ENCODE assay signal across 8 cellular contexts in the genomic region with DNA sequence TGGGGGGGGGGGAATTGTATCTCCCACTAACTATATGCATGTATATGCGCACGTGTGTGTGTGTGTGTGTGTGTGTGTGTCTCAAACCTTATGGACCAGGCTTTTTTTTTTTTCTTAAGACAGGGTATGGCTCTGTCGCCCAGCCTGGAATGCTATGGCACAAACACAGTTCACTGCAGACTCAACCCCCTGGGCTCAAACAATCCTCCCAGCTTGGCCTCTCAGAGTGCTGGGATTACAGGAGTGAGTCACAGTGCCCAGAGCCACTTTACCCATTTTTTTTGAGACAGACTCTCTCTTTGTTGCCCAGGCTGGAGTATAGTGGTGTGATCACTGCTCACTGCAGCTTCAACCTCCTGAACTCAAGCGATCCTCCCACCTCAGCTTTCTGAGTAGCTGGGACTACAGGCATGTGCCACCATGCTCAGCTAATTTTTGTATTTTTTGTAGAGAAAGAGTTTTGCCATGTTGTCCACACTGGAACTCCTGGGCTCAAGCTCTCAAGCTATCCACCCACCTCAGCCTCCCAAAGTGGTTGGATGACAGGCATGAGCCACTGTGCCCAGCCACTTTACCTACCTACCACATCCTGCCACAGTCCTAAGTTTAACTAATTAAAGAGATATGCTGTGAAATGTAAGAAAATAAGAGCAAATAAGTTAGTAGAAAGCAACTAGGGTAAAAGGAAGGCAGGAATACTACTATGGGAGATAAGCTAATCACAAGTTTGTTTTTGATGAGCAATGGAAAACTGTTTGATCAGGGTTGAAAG.
DNase-seq lines count a peak whose midpoint lies in the region; FAIRE-seq and TF ChIP-seq lines count a peak whose summit lies in the region.

No MANE protein-coding gene starts in this region.

- H3K4me1 ChIP-seq in endocrine pancreas (ENCODE audit: control insufficient read depth, insufficient read depth, low read length) = peaks cover 6% of the 10 kb centered on the region

- peak overlapping the region; percentile 97; the same call in 1 of the 2 replicates for H3K4me3 ChIP-seq in GM12864 (ENCODE audit: low read depth, low read length)
- H3K4me3 ChIP-seq in endocrine pancreas (ENCODE audit: control insufficient read depth, insufficient read depth, low read length) = peak overlapping the region; percentile 87

- TF ChIP-seq CTCF in GM12864 (IDR thresholded peaks at IDR 0.05; ENCODE audit: low read depth, low read length, missing control alignments) = no peak

- H3K27me3 ChIP-seq in endocrine pancreas (ENCODE audit: control insufficient read depth, insufficient read depth, low read length) = no peaks in the 10 kb centered on the region

- FAIRE-seq in RCC 7860 (lab: Jason Lieb, UNC) (peak; percentile 51), HTR-8/SVneo (lab: Jason Lieb, UNC) (no peak)

- no peaks in the 10 kb centered on the region for H3K36me3 ChIP-seq in endocrine pancreas (ENCODE audit: control insufficient read depth, insufficient read depth, low read length)

- DNase-seq in GM12864 (ENCODE audit: low read depth) = no peak
- peak; percentile 67 for DNase-seq in RCC 7860 (ENCODE audit: low spot score)
- peak; percentile 44 for DNase-seq in pons (ENCODE audit: low spot score)
- DNase-seq in NCI-H524 (lab: John Stamatoyannopoulos, UW) = no peak
- no peak for DNase-seq in NCI-H1105 (lab: John Stamatoyannopoulos, UW)
- no peak for DNase-seq in HTR-8/SVneo (ENCODE audit: insufficient read length, low spot score)
- no peak for DNase-seq in OCI-M1 (lab: John Stamatoyannopoulos, UW)

- no peaks in the 10 kb centered on the region for H3K9me3 ChIP-seq in endocrine pancreas (ENCODE audit: control insufficient read depth, low read length)

- H3K9ac ChIP-seq in endocrine pancreas (ENCODE audit: control insufficient read depth, insufficient read depth, low read length) = no peak overlapping the region

Comparison
In these comparisons a context has a peak if more than half of its experiments do, and no peak if none do; other contexts are left out.
1. DNase-seq: peak in RCC 7860 (single experiment) and pons (single experiment); none in GM12864 (single experiment), NCI-H524 (0 of 2), NCI-H1105 (single experiment), HTR-8/SVneo (single experiment) and OCI-M1 (single experiment).